26 cellular contexts compared by ENCODE assay signal in genomic region chr1:68745006-68745405, GRCh38.
A peak's percentile ranks its signal among the peaks of the same experiment; 100 is the strongest.
DNase-seq lines count a peak whose midpoint lies in the region; ATAC-seq, FAIRE-seq and TF ChIP-seq lines count a peak whose summit lies in the region.
"Had no signal": no experiment of that assay in that cellular context is flagged by ENCODE, and none has a peak within 500 bp of the region (broad histone marks: within the 10 kb centered on the region; RNA-seq: fewer than 3 reads in every experiment).

No MANE protein-coding gene starts in this region.

- no peak overlapping the region for H3K27ac ChIP-seq in tibial nerve
- H3K27ac ChIP-seq: BLaER1, body of pancreas, esophagus muscularis mucosa, gastroesophageal sphincter had no signal

- FAIRE-seq in D721Med (lab: Jason Lieb, UNC): no peak
- FAIRE-seq: endometrium had no signal

- no peak for TF ChIP-seq CTCF in fibroblast of mammary gland (conservative IDR thresholded peaks at IDR 0.05; ENCODE audit: control insufficient read depth, insufficient read depth, low read depth, low read length)
- TF ChIP-seq CTCF in tibial nerve (IDR thresholded peaks at IDR 0.05): no peak
- TF ChIP-seq CTCF in D721Med (IDR thresholded peaks at IDR 0.05; ENCODE audit: insufficient read depth, missing control alignments): no peak

- no peaks in the 10 kb centered on the region for H3K4me1 ChIP-seq in tibial nerve
- H3K4me1 ChIP-seq: BLaER1, body of pancreas had no signal

- H3K36me3 ChIP-seq in tibial nerve: no peaks in the 10 kb centered on the region
- H3K36me3 ChIP-seq: BLaER1, esophagus muscularis mucosa, gastroesophageal sphincter had no signal

- no peak for TF ChIP-seq POLR2A in tibial nerve (IDR thresholded peaks at IDR 0.05)

- no peaks in the 10 kb centered on the region for H3K27me3 ChIP-seq in tibial nerve
- H3K27me3 ChIP-seq: BLaER1, body of pancreas, esophagus muscularis mucosa, gastroesophageal sphincter had no signal

- TF ChIP-seq EP300 in tibial nerve (IDR thresholded peaks at IDR 0.05): no peak

- DNase-seq in Ammon's horn (ENCODE audit: low spot score) (peak; percentile 12), H4 (ENCODE audit: low spot score) (peak; percentile 66), NCI-H69 (lab: John Stamatoyannopoulos, UW) (peak; percentile 71), fibroblast of mammary gland (ENCODE audit: low read depth) (peak; percentile 1), left colon (no peak), tibial nerve (ENCODE audit: low spot score in 2 of 2) (no peak), D721Med (ENCODE audit: insufficient read length, low spot score) (no peak)
- no peak for DNase-seq in stimulated activated CD4-positive, alpha-beta T cell treated with anti-CD3 and anti-CD28 coated beads, Interleukin-4, amount 100 ng/mL, for 24 hours
- DNase-seq: activated CD4-positive, alpha-beta T cell treated with anti-CD3 and anti-CD28 coated beads, Interleukin-2, amount 50 U/mL, for 48 hours; activated CD4-positive, CD25-positive, alpha-beta regulatory T cell treated with anti-CD3 and anti-CD28 coated beads, Interleukin-2, amount 50 U/mL, for 72 hours; activated naive CD4-positive, alpha-beta T cell treated with Interleukin-2 at 50 U/mL for 16 hours; body of pancreas; DMS53; left cardiac atrium; NK-92 treated with Interleukin-12 subunit alpha and Interleukin-12 subunit beta, amount 100 ng/mL, for 24 hours; PC-3; stimulated activated CD4-positive, alpha-beta T cell treated with anti-CD3 and anti-CD28 coated beads, Interleukin-15, amount 100 ng/mL, for 24 hours; T-helper 2 cell had no signal

- H3K9me3 ChIP-seq in tibial nerve: no peaks in the 10 kb centered on the region
- H3K9me3 ChIP-seq: body of pancreas, esophagus muscularis mucosa, gastroesophageal sphincter had no signal

- intact Hi-C loops in left colon (cut with DNase I, micrococcal nuclease): no loop called here

- no peak for ATAC-seq in left colon
- ATAC-seq: body of pancreas; gastroesophageal sphincter; HCT116; left cardiac atrium; natural killer cell treated with Interleukin-12 subunit alpha and Interleukin-12 subunit beta and Interleukin-15 and Interleukin-18, amount 100 ng/mL, for 72 hours; PC-3; Right ventricle myocardium inferior; stimulated activated effector memory CD8-positive, alpha-beta T cell treated with anti-CD3 and anti-CD28 coated beads, Interleukin-12 subunit alpha, Interleukin-12 subunit beta, amount 100 ng/mL, for 72 hours had no signal

- H3K4me3 ChIP-seq in fibroblast of mammary gland (ENCODE audit: control insufficient read depth, low read depth, low read length) (no peak overlapping the region), tibial nerve (no peak overlapping the region)
- H3K4me3 ChIP-seq: BLaER1, body of pancreas, esophagus muscularis mucosa, gastroesophageal sphincter had no signal

- WGBS in tibial nerve, 2 donors: 48 to 52% methylated on average over 2 of the region's 2 CpGs

Comparison
In these comparisons a context has a peak if more than half of its experiments do, and no peak if none do; other contexts are left out.
1. DNase-seq: peak in Ammon's horn (single experiment), H4 (single experiment), NCI-H69 (single experiment) and fibroblast of mammary gland (single experiment); none in left colon (0 of 2), tibial nerve (0 of 2), stimulated activated CD4-positive, alpha-beta T cell treated with anti-CD3 and anti-CD28 coated beads, Interleukin-4, amount 100 ng/mL, for 24 hours (single experiment) and D721Med (single experiment).